Comparison of ENCODE assay signal across 27 cellular contexts in genomic region chr7:96355990-96356506, GRCh38.
"Had no signal": no experiment of that assay in that cellular context is flagged by ENCODE, and none has a peak within 500 bp of the region (broad histone marks: within the 10 kb centered on the region; RNA-seq: fewer than 3 reads in every experiment).

No MANE protein-coding gene starts in this region.

- H3K4me1 Mint-ChIP-seq: activated CD4-positive, alpha-beta memory T cell treated with anti-CD3 and anti-CD28 coated beads, Interleukin-2, amount 10 ng/mL, durations not matched to agents 7 days and 5 days; activated CD8-positive, alpha-beta memory T cell treated with anti-CD3 and anti-CD28 coated beads, Interleukin-2, amount 10 ng/mL, durations not matched to agents 7 days and 5 days; activated naive CD4-positive, alpha-beta T cell treated with anti-CD3 and anti-CD28 coated beads, Interleukin-2, amount 10 ng/mL, durations not matched to agents 7 days and 5 days; activated naive CD8-positive, alpha-beta T cell treated with anti-CD3 and anti-CD28 coated beads, Interleukin-2, amount 50 U/mL, for 24 hours; central memory CD8-positive, alpha-beta T cell had no signal

- H3K4me3 Mint-ChIP-seq: activated CD4-positive, alpha-beta memory T cell treated with anti-CD3 and anti-CD28 coated beads, Interleukin-2, amount 10 ng/mL, durations not matched to agents 7 days and 5 days; activated CD8-positive, alpha-beta memory T cell treated with anti-CD3 and anti-CD28 coated beads, Interleukin-2, amount 10 ng/mL, durations not matched to agents 7 days and 5 days; activated naive CD4-positive, alpha-beta T cell treated with anti-CD3 and anti-CD28 coated beads, Interleukin-2, amount 10 ng/mL, durations not matched to agents 7 days and 5 days; activated naive CD8-positive, alpha-beta T cell; activated naive CD8-positive, alpha-beta T cell treated with anti-CD3 and anti-CD28 coated beads, Interleukin-2, amount 50 U/mL, for 24 hours; central memory CD8-positive, alpha-beta T cell had no signal

- H3K27me3 Mint-ChIP-seq: activated naive CD8-positive, alpha-beta T cell; activated naive CD8-positive, alpha-beta T cell treated with anti-CD3 and anti-CD28 coated beads, Interleukin-2, amount 50 U/mL, for 24 hours had no signal

- H3K27me3 ChIP-seq: cardiac muscle cell had no signal

- H3K9me3 Mint-ChIP-seq: activated CD4-positive, alpha-beta memory T cell treated with anti-CD3 and anti-CD28 coated beads, Interleukin-2, amount 10 ng/mL, durations not matched to agents 7 days and 5 days; activated naive CD4-positive, alpha-beta T cell treated with anti-CD3 and anti-CD28 coated beads, Interleukin-2, amount 10 ng/mL, durations not matched to agents 7 days and 5 days; activated naive CD8-positive, alpha-beta T cell treated with anti-CD3 and anti-CD28 coated beads, Interleukin-2, amount 50 U/mL, for 24 hours; central memory CD8-positive, alpha-beta T cell had no signal

- H3K36me3 ChIP-seq: cardiac muscle cell, WERI-Rb-1 had no signal

- H3K36me3 Mint-ChIP-seq: activated CD8-positive, alpha-beta memory T cell treated with anti-CD3 and anti-CD28 coated beads, Interleukin-2, amount 10 ng/mL, durations not matched to agents 7 days and 5 days; activated naive CD4-positive, alpha-beta T cell treated with anti-CD3 and anti-CD28 coated beads, Interleukin-2, amount 10 ng/mL, durations not matched to agents 7 days and 5 days; activated naive CD8-positive, alpha-beta T cell had no signal

- H3K27ac ChIP-seq: cardiac muscle cell, WERI-Rb-1 had no signal

- H3K27ac Mint-ChIP-seq: activated CD4-positive, alpha-beta memory T cell treated with anti-CD3 and anti-CD28 coated beads, Interleukin-2, amount 10 ng/mL, durations not matched to agents 7 days and 5 days; activated CD8-positive, alpha-beta memory T cell treated with anti-CD3 and anti-CD28 coated beads, Interleukin-2, amount 10 ng/mL, durations not matched to agents 7 days and 5 days; activated naive CD4-positive, alpha-beta T cell treated with anti-CD3 and anti-CD28 coated beads, Interleukin-2, amount 10 ng/mL, durations not matched to agents 7 days and 5 days; activated naive CD8-positive, alpha-beta T cell; activated naive CD8-positive, alpha-beta T cell treated with anti-CD3 and anti-CD28 coated beads, Interleukin-2, amount 50 U/mL, for 24 hours had no signal

- H3K4me3 ChIP-seq: cardiac muscle cell had no signal

- DNase-seq: activated CD4-positive, alpha-beta memory T cell treated with anti-CD3 and anti-CD28 coated beads, Interleukin-2, amount 10 ng/mL, durations not matched to agents 7 days and 5 days; activated CD4-positive, alpha-beta T cell treated with anti-CD3 and anti-CD28 coated beads for 1 hour; activated CD4-positive, alpha-beta T cell treated with anti-CD3 and anti-CD28 coated beads for 48 hours; activated CD4-positive, CD25-positive, alpha-beta regulatory T cell; activated CD8-positive, alpha-beta memory T cell treated with anti-CD3 and anti-CD28 coated beads for 24 hours; activated CD8-positive, alpha-beta memory T cell treated with anti-CD3 and anti-CD28 coated beads, Interleukin-2, amount 10 ng/mL, durations not matched to agents 7 days and 5 days; activated CD8-positive, alpha-beta memory T cell treated with anti-CD3 and anti-CD28 coated beads, Interleukin-2, amount 50 U/mL, for 48 hours; activated effector memory CD4-positive, alpha-beta T cell treated with Interleukin-2 at 50 U/mL for 16 hours; activated naive CD4-positive, alpha-beta T cell treated with anti-CD3 and anti-CD28 coated beads, Interleukin-2, amount 10 ng/mL, durations not matched to agents 7 days and 5 days; activated naive CD8-positive, alpha-beta T cell treated with anti-CD3 and anti-CD28 coated beads, Interleukin-2, amount 50 U/mL, for 24 hours; activated T-cell treated with anti-CD3 and anti-CD28 coated beads, Interleukin-2, amount 50 U/mL, for 48 hours; anterior cingulate cortex; KG1; MM.1S; MV-4-11; NCI-H1092; NCI-H1436 treated with DMSO at 0.1 percent for 48 hours; NCI-H1694 treated with DMSO at 0.1 percent for 48 hours; NCI-H2029; NCI-H345; NCI-H524 treated with DMSO at 0.1 percent for 48 hours; SIG-M5; T1000; WERI-Rb-1 had no signal
